ENCODE assay signal across 10 cellular contexts in the genomic region with DNA sequence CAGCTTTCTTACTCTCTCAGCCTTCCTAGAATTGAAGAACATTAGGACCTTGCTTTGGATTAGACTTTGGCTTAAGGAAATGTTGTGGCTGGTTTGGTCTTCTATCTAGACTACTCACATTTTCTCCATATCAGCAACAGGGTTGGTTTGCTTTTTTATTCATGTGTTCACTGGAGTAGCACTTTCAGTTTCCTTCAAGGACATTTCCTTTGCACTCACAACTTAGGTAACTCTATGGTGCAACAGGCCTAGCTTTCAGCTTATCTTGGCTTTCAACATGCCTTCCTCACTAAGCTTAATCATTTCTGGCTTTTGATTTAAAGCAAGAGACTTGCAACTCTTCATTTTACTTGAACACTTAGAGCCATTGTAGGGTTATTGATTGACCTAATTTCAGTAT.
DNase-seq lines count a peak whose midpoint lies in the region; ATAC-seq and TF ChIP-seq lines count a peak whose summit lies in the region.
"Had no signal": no experiment of that assay in that cellular context is flagged by ENCODE, and none has a peak within 500 bp of the region (broad histone marks: within the 10 kb centered on the region; RNA-seq: fewer than 3 reads in every experiment).

No MANE protein-coding gene starts in this region.

- H3K9me3 ChIP-seq in left lung, result no peaks in the 10 kb centered on the region
- H3K9me3 ChIP-seq: upper lobe of left lung had no signal

- CTCF ChIA-PET in T-cell (lab: Charles Lee), result no interaction called here

- intact Hi-C loops in left lung (cut with DNase I), result no loop called here

- no peak for DNase-seq in left lung
- DNase-seq in T-cell, result no peak
- DNase-seq in DMS53 treated with DMSO at 0.1 percent for 48 hours (lab: John Stamatoyannopoulos, UW; ENCODE audit: unreplicated experiment), result no peak
- no peak for DNase-seq in NCI-H146 treated with DMSO at 0.1 percent for 48 hours (lab: John Stamatoyannopoulos, UW; ENCODE audit: unreplicated experiment)
- DNase-seq in endothelial cell (ENCODE audit: low spot score), result no peak
- DNase-seq: CD8-positive, alpha-beta memory T cell; upper lobe of left lung had no signal

- H3K9me3 Mint-ChIP-seq in T-cell (no peaks in the 10 kb centered on the region), endothelial cell (ENCODE audit: unreplicated experiment) (no peaks in the 10 kb centered on the region)

- POLR2A ChIA-PET in T-cell (lab: Charles Lee), result no interaction called here

- peak overlapping the region in 1 of 2 donors; percentile 51 for H3K27ac ChIP-seq in left lung

- H3K4me3 ChIP-seq in left lung, result no peak overlapping the region
- H3K4me3 ChIP-seq: upper lobe of left lung had no signal

- ATAC-seq in GM18909 (IDR thresholded peaks at IDR 0.05; ENCODE audit: poor library complexity, unreplicated experiment) (peak; percentile 83), HG02588 (IDR thresholded peaks at IDR 0.05; ENCODE audit: unreplicated experiment) (peak; percentile 45), HG03469 (IDR thresholded peaks at IDR 0.05; ENCODE audit: unreplicated experiment) (peak; percentile 58), left lung (peak; percentile 82), T-cell (replicated peaks in 1 of 4) (no peak)

- H3K4me3 Mint-ChIP-seq in T-cell, result no peak overlapping the region
- no peak overlapping the region for H3K4me3 Mint-ChIP-seq in endothelial cell (ENCODE audit: unreplicated experiment)
- H3K4me3 Mint-ChIP-seq: CD8-positive, alpha-beta memory T cell had no signal

- TF ChIP-seq CTCF in left lung (IDR thresholded peaks at IDR 0.05) (no peak), endothelial cell (IDR thresholded peaks at IDR 0.05; ENCODE audit: unreplicated experiment) (no peak)

- H3K36me3 ChIP-seq in left lung, result no peaks in the 10 kb centered on the region
- H3K36me3 ChIP-seq: upper lobe of left lung had no signal

- H3K27me3 Mint-ChIP-seq in T-cell, result peaks cover 4% of the 10 kb centered on the region in 2 donors
- H3K27me3 Mint-ChIP-seq in endothelial cell (ENCODE audit: unreplicated experiment), result peaks cover 2% of the 10 kb centered on the region

- no peaks in the 10 kb centered on the region for H3K4me1 ChIP-seq in left lung

- no peaks in the 10 kb centered on the region for H3K36me3 Mint-ChIP-seq in T-cell
- no peaks in the 10 kb centered on the region for H3K36me3 Mint-ChIP-seq in endothelial cell (ENCODE audit: low read depth, unreplicated experiment)
- H3K36me3 Mint-ChIP-seq: CD8-positive, alpha-beta memory T cell had no signal

- no peaks in the 10 kb centered on the region for H3K27me3 ChIP-seq in left lung
- H3K27me3 ChIP-seq: upper lobe of left lung had no signal

- H3K27ac Mint-ChIP-seq in T-cell (no peak overlapping the region), endothelial cell (ENCODE audit: unreplicated experiment) (no peak overlapping the region)
- H3K27ac Mint-ChIP-seq: CD8-positive, alpha-beta memory T cell had no signal

- H3K4me1 Mint-ChIP-seq in T-cell (no peaks in the 10 kb centered on the region), endothelial cell (ENCODE audit: unreplicated experiment) (no peaks in the 10 kb centered on the region)
- H3K4me1 Mint-ChIP-seq: CD8-positive, alpha-beta memory T cell had no signal

Comparison
In these comparisons a context has a peak if more than half of its experiments do, and no peak if none do; other contexts are left out.
1. ATAC-seq: peak in GM18909 (single experiment), HG02588 (single experiment), HG03469 (single experiment) and left lung (single experiment); none in T-cell (0 of 4).